16 cellular contexts compared by ENCODE assay signal in the genomic region with DNA sequence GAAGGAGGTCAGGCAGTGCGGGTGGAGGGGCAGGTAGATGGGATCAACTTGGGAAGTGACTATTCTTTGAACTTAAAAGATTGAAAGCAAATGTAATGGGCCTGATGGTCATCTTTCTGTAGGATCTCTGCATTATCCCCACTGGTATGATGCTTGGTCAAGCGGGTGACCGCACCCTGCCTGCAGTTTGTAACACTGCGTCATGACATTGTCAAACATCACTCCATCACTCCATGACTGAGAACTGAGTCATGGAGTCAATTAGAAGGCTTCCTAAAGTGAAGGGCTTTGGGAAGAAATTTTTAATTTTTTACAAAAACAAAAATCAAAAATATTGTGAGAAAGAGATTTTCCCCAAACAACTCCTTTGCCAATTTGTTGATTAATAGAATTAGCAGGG.
A peak's percentile ranks its signal among the peaks of the same experiment; 100 is the strongest.
DNase-seq lines count a peak whose midpoint lies in the region; ATAC-seq and TF ChIP-seq lines count a peak whose summit lies in the region.
"Had no signal": no experiment of that assay in that cellular context is flagged by ENCODE, and none has a peak within 500 bp of the region (broad histone marks: within the 10 kb centered on the region; RNA-seq: fewer than 3 reads in every experiment).

No MANE protein-coding gene starts in this region.

- H3K27ac ChIP-seq in ACC112 (ENCODE audit: low read depth, low read length) = peak overlapping the region; percentile 99
- H3K27ac ChIP-seq: uterus had no signal

- H3K4me3 ChIP-seq in ACC112 (ENCODE audit: low read depth, low read length) = peak overlapping the region; percentile 38; the same call in 1 of the 2 replicates
- H3K4me3 ChIP-seq: uterus had no signal

- no peaks in the 10 kb centered on the region for H3K36me3 ChIP-seq in ACC112 (ENCODE audit: insufficient read depth, low read length)
- H3K36me3 ChIP-seq: uterus had no signal

- peaks cover 41% of the 10 kb centered on the region for H3K4me1 ChIP-seq in ACC112 (ENCODE audit: control insufficient read depth, insufficient read depth, low read length, unreplicated experiment)
- H3K4me1 ChIP-seq: uterus had no signal

- DNase-seq in HS-5 (ENCODE audit: low read depth) (peak; percentile 83), astrocyte of the hippocampus (ENCODE audit: low read depth, low spot score) (peak; percentile 78), hepatic stellate cell (ENCODE audit: low spot score) (peak; percentile 55), GM10266 (ENCODE audit: extremely low spot score) (no peak), NCI-H1436 treated with DMSO at 0.1 percent for 48 hours (lab: John Stamatoyannopoulos, UW) (no peak)
- DNase-seq: activated T-cell treated with anti-CD3 and anti-CD28 coated beads, Interleukin-2, amount 50 U/mL, for 1 hour; AML-193; anterior cingulate cortex; effector CD8-positive, alpha-beta T cell; NCI-H748 treated with DMSO at 0.1 percent for 48 hours; stimulated activated CD4-positive, alpha-beta T cell treated with anti-CD3 and anti-CD28 coated beads, Interleukin-1b, Interleukin-23, amount 100 ng/mL, for 48 hours; uterus had no signal

- no peaks in the 10 kb centered on the region for H3K79me2 ChIP-seq in ACC112 (ENCODE audit: control insufficient read depth, insufficient read depth, low read length, unreplicated experiment)

- H2AFZ ChIP-seq in ACC112 (ENCODE audit: low read length, unreplicated experiment) = peak overlapping the region; percentile 53

- TF ChIP-seq CTCF in GM10266 (IDR thresholded peaks at IDR 0.05; ENCODE audit: control insufficient read depth, insufficient read depth, low read depth, missing control alignments) = no peak

- ATAC-seq in GM21737 (IDR thresholded peaks at IDR 0.05; ENCODE audit: unreplicated experiment) = no peak
- ATAC-seq in HG03039 (IDR thresholded peaks at IDR 0.05; ENCODE audit: unreplicated experiment) = no peak
- ATAC-seq: activated CD4-positive, CD25-positive, alpha-beta regulatory T cell treated with anti-CD3 and anti-CD28 coated beads, Interleukin-2, amount 50 U/mL, for 24 hours had no signal

- no peaks in the 10 kb centered on the region for H3K27me3 ChIP-seq in ACC112 (ENCODE audit: insufficient read depth, low read length)
- H3K27me3 ChIP-seq: uterus had no signal

Comparison
In these comparisons a context has a peak if more than half of its experiments do, and no peak if none do; other contexts are left out.
1. DNase-seq: peak in HS-5 (single experiment), astrocyte of the hippocampus (single experiment) and hepatic stellate cell (single experiment); none in GM10266 (single experiment) and NCI-H1436 treated with DMSO at 0.1 percent for 48 hours (single experiment).